ENCODE assay signal across 24 cellular contexts in genomic region chr4:139137745-139138144, GRCh38. TPM values are rescaled to one million over a fixed set of nuclear protein-coding genes. Genes with fewer than 3 reads are reported as not detected.
DNase-seq lines count a peak whose midpoint lies in the region; ATAC-seq and TF ChIP-seq lines count a peak whose summit lies in the region.
"Had no signal": no experiment of that assay in that cellular context is flagged by ENCODE, and none has a peak within 500 bp of the region (broad histone marks: within the 10 kb centered on the region; RNA-seq: fewer than 3 reads in every experiment).

No MANE protein-coding gene starts in this region.

- H3K27ac ChIP-seq in ascending aorta (no peak overlapping the region), breast epithelium (no peak overlapping the region)
- H3K27ac ChIP-seq: 22Rv1, GM23248, Peyer's patch had no signal

- intact Hi-C loops in ascending aorta (cut with DNase I) = no loop called here
- intact Hi-C loops in breast epithelium (cut with DNase I; ENCODE audit: low total_unique reads) = no loop called here

- TF ChIP-seq POLR2A in breast epithelium (IDR thresholded peaks at IDR 0.05) = no peak

- no peaks in the 10 kb centered on the region for H3K27me3 ChIP-seq in ascending aorta
- H3K27me3 ChIP-seq in breast epithelium = no peaks in the 10 kb centered on the region
- H3K27me3 ChIP-seq: Peyer's patch had no signal

- H3K9me3 ChIP-seq in ascending aorta = no peaks in the 10 kb centered on the region
- H3K9me3 ChIP-seq in breast epithelium = no peaks in the 10 kb centered on the region
- H3K9me3 ChIP-seq: Peyer's patch, SK-N-SH had no signal

- H3K36me3 ChIP-seq in ascending aorta (peaks cover 0 to 28% of the 10 kb centered on the region in 2 donors), breast epithelium (no peaks in the 10 kb centered on the region)

- DNase-seq in SIG-M5 treated with dmso at 0.1 percent for 504 hours (lab: John Stamatoyannopoulos, UW; ENCODE audit: unreplicated experiment) = peak; percentile 51
- DNase-seq in SIG-M5 (lab: John Stamatoyannopoulos, UW) = no peak
- DNase-seq in MV-4-11 (lab: John Stamatoyannopoulos, UW) = peak; percentile 87
- peak; percentile 14 for DNase-seq in OCI-M1 (lab: John Stamatoyannopoulos, UW)
- no peak for DNase-seq in NCI-H446 treated with DMSO at 0.1 percent for 48 hours (lab: John Stamatoyannopoulos, UW)
- DNase-seq in ascending aorta (ENCODE audit: low spot score in 2 of 2) = no peak
- DNase-seq in breast epithelium (ENCODE audit: low spot score in 2 of 2) = no peak
- DNase-seq: CD8-positive, alpha-beta memory T cell; DMS53; EL; GM23248; HCEC 1CT; KG1; NCI-H1105 treated with DMSO at 0.1 percent for 48 hours; NCI-H1694; NCI-H510A treated with DMSO at 0.1 percent for 48 hours; NCI-H774; Peyer's patch; SK-N-SH; T-helper 1 cell had no signal

- TF ChIP-seq CTCF in ascending aorta (IDR thresholded peaks at IDR 0.05) = no peak
- TF ChIP-seq CTCF in breast epithelium (IDR thresholded peaks at IDR 0.05) = no peak

- no peak for ATAC-seq in HG03354 (IDR thresholded peaks at IDR 0.05; ENCODE audit: poor library complexity, severe bottlenecking, unreplicated experiment)
- ATAC-seq: GM12878, Right ventricle myocardium inferior had no signal

- H3K4me3 ChIP-seq in ascending aorta = no peak overlapping the region
- H3K4me3 ChIP-seq in breast epithelium = no peak overlapping the region
- H3K4me3 ChIP-seq: GM12878, GM23248, Peyer's patch had no signal

- peaks cover 0 to 9% of the 10 kb centered on the region in 2 donors for H3K4me1 ChIP-seq in ascending aorta
- no peaks in the 10 kb centered on the region for H3K4me1 ChIP-seq in breast epithelium
- H3K4me1 ChIP-seq: Peyer's patch had no signal

RNA-seq across cellular contexts. Expression of gene ELF2, which starts 39.3 kb away (rescaled TPM):
- total RNA-seq in ascending aorta (20.3 TPM), breast epithelium (100 to 1,000 TPM in 1 of 3 donors, 10 to 100 TPM in 2; 59.4 to 106 (median 67.2) TPM)

Comparison
In these comparisons a context has a peak if more than half of its experiments do, and no peak if none do; other contexts are left out.
1. DNase-seq: peak in SIG-M5 treated with dmso at 0.1 percent for 504 hours (single experiment), MV-4-11 (single experiment) and OCI-M1 (single experiment); none in SIG-M5 (single experiment), NCI-H446 treated with DMSO at 0.1 percent for 48 hours (single experiment), ascending aorta (0 of 2) and breast epithelium (0 of 2).